1 cellular context compared by ENCODE assay signal in the genomic region with DNA sequence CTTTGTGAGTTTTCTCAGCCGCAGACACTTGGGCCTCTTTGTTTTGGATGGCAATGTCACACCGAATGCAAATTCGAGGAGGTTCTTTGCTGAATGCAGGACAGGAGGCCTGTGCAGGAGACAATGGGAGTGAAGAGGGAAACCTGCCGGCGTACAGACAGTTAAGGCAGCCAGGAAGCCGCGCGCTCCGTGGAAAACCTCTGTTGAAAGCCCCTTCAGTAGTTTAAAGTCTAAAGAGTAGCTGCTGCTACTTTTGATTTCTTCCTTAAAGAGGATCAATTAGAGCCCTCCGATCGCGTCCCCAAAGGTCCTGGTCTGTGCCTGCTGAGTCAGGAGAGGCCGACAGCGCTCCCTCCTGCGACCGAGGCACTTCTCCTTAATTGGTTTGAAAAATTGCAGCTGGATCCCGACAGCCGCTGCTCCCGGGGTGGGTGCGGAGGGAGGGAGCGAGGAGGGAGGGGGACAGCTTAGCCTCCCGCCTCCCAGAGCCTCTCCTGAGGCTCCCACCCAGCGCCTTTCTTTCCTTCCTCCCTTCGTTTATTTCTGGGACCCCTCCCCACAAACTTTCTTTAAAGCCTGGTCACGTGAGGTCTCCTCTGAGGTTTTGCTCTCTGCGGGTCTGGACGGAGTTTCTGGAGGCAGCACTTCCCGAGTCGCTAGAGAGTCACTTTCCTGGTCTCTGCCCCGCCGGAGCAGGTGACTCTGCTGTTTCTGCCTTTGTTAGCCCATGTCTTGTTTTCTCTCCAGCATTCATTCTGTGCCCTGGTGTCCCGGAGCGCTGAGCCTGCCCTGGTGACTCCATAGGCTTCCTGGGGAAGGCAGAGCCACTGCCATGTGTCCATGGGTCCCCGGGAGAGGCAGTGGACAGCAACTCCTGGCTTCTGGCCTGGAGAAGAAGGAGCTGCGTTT.
TF ChIP-seq lines count a peak whose summit lies in the region.

No MANE protein-coding gene starts in this region.

TF ChIP-seq in liver, 16 proteins besides CTCF, POLR2A, EP300 and RAD21 (continued from another document):
- TF ChIP-seq, protein P1, sequence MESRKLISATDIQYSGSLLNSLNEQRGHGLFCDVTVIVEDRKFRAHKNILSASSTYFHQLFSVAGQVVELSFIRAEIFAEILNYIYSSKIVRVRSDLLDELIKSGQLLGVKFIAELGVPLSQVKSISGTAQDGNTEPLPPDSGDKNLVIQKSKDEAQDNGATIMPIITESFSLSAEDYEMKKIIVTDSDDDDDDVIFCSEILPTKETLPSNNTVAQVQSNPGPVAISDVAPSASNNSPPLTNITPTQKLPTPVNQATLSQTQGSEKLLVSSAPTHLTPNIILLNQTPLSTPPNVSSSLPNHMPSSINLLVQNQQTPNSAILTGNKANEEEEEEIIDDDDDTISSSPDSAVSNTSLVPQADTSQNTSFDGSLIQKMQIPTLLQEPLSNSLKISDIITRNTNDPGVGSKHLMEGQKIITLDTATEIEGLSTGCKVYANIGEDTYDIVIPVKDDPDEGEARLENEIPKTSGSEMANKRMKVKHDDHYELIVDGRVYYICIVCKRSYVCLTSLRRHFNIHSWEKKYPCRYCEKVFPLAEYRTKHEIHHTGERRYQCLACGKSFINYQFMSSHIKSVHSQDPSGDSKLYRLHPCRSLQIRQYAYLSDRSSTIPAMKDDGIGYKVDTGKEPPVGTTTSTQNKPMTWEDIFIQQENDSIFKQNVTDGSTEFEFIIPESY (IDR thresholded peaks at IDR 0.05): no peak
- TF ChIP-seq HNF4A (conservative IDR thresholded peaks at IDR 0.05) (no peak), FOXA2 (IDR thresholded peaks at IDR 0.05) (no peak), RXRA (IDR thresholded peaks at IDR 0.05) (no peak), EGR1 (IDR thresholded peaks at IDR 0.05; ENCODE audit: low read depth in 2 of 2) (no peak)
